ENCODE assay signal across 2 cellular contexts in the genomic region with DNA sequence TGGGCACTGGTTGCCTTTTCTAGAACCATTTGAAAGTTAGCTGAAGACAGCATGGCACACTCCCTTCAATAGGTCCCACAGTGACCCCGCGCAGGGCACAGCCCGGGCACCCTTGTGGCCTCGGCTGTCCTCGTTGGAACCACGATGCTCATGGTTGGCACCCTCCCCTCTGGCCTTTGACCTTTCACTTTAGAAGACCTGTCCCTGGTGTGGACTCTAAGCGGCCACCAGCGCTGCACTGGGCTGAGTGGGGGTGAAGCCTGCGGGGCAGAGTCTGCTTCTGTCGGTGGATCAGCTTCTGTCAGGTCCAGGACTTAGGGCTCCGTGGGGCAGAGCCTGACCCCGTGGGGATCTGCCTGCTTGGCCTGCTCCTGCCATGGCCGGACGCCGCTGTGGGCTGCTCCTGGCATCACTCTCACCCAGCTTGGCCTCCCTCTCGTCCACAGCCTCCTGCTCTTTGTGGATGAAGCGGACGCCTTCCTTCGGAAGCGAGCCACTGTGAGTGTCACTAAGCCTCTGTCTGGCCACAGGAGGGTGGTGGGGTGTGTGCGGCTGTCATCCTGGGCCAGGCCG. TPM values are rescaled to one million over a fixed set of nuclear protein-coding genes. Genes with fewer than 3 reads are reported as not detected.
"Had no signal": no experiment of that assay in that cellular context is flagged by ENCODE, and none has a peak within 500 bp of the region (broad histone marks: within the 10 kb centered on the region; RNA-seq: fewer than 3 reads in every experiment).

No MANE protein-coding gene starts in this region.

RNA-seq across cellular contexts. Expression of a gene that starts 7.3 kb away (rescaled TPM):
- total RNA-seq: glomerular endothelial cell had no signal

RNA-seq across cellular contexts. Expression of a gene that starts 35.7 kb away (rescaled TPM):
- total RNA-seq: chondrocyte, glomerular endothelial cell had no signal
